Comparison of ENCODE assay signal across 21 cellular contexts in genomic region chr12:56803750-56804149, GRCh38. TPM values are rescaled to one million over a fixed set of nuclear protein-coding genes. Genes with fewer than 3 reads are reported as not detected.
DNase-seq lines count a peak whose midpoint lies in the region; ATAC-seq and TF ChIP-seq lines count a peak whose summit lies in the region.
"Had no signal": no experiment of that assay in that cellular context is flagged by ENCODE, and none has a peak within 500 bp of the region (broad histone marks: within the 10 kb centered on the region; RNA-seq: fewer than 3 reads in every experiment).

No MANE protein-coding gene starts in this region.

- H3K36me3 ChIP-seq in right lobe of liver (no peaks in the 10 kb centered on the region), thoracic aorta (no peaks in the 10 kb centered on the region)
- H3K36me3 ChIP-seq: cardiac muscle cell, Peyer's patch, thyroid gland had no signal

- intact Hi-C loops in right lobe of liver (cut with DNase I), result no loop called here
- intact Hi-C loops in posterior vena cava (cut with DNase I), result no loop called here

- no peak for TF ChIP-seq CTCF in coronary artery (IDR thresholded peaks at IDR 0.05)
- TF ChIP-seq CTCF in right lobe of liver (IDR thresholded peaks at IDR 0.05), result no peak
- no peak for TF ChIP-seq CTCF in thoracic aorta (IDR thresholded peaks at IDR 0.05)

- CTCF ChIA-PET in activated CD4-positive, alpha-beta T cell treated with anti-CD3 and anti-CD28 coated beads, Interleukin-2, amount 10 ng/mL, durations not matched to agents 7 days and 5 days (lab: Charles Lee), result no interaction called here

- no CpG with 5 or more reads among the region's 8 CpGs for WGBS in right lobe of liver (ENCODE audit: insufficient coverage, low coverage, low lambda C conversion rate, missing lambda C conversion rate)

- no peaks in the 10 kb centered on the region for H3K27me3 Mint-ChIP-seq in activated naive CD8-positive, alpha-beta T cell treated with anti-CD3 and anti-CD28 coated beads, Interleukin-2, amount 50 U/mL, for 24 hours
- no peaks in the 10 kb centered on the region for H3K27me3 Mint-ChIP-seq in activated naive CD8-positive, alpha-beta T cell treated with anti-CD3 and anti-CD28 coated beads for 36 hours
- H3K27me3 Mint-ChIP-seq in activated CD4-positive, alpha-beta T cell treated with anti-CD3 and anti-CD28 coated beads, Interleukin-2, amount 10 ng/mL, durations not matched to agents 7 days and 5 days, result no peaks in the 10 kb centered on the region
- H3K27me3 Mint-ChIP-seq: activated naive CD8-positive, alpha-beta T cell treated with anti-CD3 and anti-CD28 coated beads, Interleukin-2, amount 10 ng/mL, durations not matched to agents 7 days and 5 days had no signal

- peaks cover 7% of the 10 kb centered on the region for H3K9me3 Mint-ChIP-seq in activated naive CD8-positive, alpha-beta T cell treated with anti-CD3 and anti-CD28 coated beads, Interleukin-2, amount 50 U/mL, for 24 hours
- H3K9me3 Mint-ChIP-seq in activated naive CD8-positive, alpha-beta T cell treated with anti-CD3 and anti-CD28 coated beads for 36 hours, result peaks cover 5% of the 10 kb centered on the region
- H3K9me3 Mint-ChIP-seq in activated CD4-positive, alpha-beta T cell treated with anti-CD3 and anti-CD28 coated beads, Interleukin-2, amount 10 ng/mL, durations not matched to agents 7 days and 5 days, result peaks cover 5% of the 10 kb centered on the region

- no peak overlapping the region for H3K4me3 Mint-ChIP-seq in activated naive CD8-positive, alpha-beta T cell treated with anti-CD3 and anti-CD28 coated beads, Interleukin-2, amount 50 U/mL, for 24 hours
- H3K4me3 Mint-ChIP-seq in activated naive CD8-positive, alpha-beta T cell treated with anti-CD3 and anti-CD28 coated beads for 36 hours, result no peak overlapping the region
- no peak overlapping the region for H3K4me3 Mint-ChIP-seq in activated CD4-positive, alpha-beta T cell treated with anti-CD3 and anti-CD28 coated beads, Interleukin-2, amount 10 ng/mL, durations not matched to agents 7 days and 5 days
- H3K4me3 Mint-ChIP-seq: activated CD8-positive, alpha-beta T cell treated with anti-CD3 and anti-CD28 coated beads, Interleukin-2, amount 10 ng/mL, durations not matched to agents 7 days and 5 days; activated naive CD8-positive, alpha-beta T cell treated with anti-CD3 and anti-CD28 coated beads, Interleukin-2, amount 10 ng/mL, durations not matched to agents 7 days and 5 days had no signal

- no peaks in the 10 kb centered on the region for H3K4me1 Mint-ChIP-seq in activated naive CD8-positive, alpha-beta T cell treated with anti-CD3 and anti-CD28 coated beads, Interleukin-2, amount 50 U/mL, for 24 hours
- H3K4me1 Mint-ChIP-seq in activated naive CD8-positive, alpha-beta T cell treated with anti-CD3 and anti-CD28 coated beads for 36 hours, result no peaks in the 10 kb centered on the region
- H3K4me1 Mint-ChIP-seq in activated CD4-positive, alpha-beta T cell treated with anti-CD3 and anti-CD28 coated beads, Interleukin-2, amount 10 ng/mL, durations not matched to agents 7 days and 5 days, result no peaks in the 10 kb centered on the region
- H3K4me1 Mint-ChIP-seq: activated naive CD8-positive, alpha-beta T cell treated with anti-CD3 and anti-CD28 coated beads, Interleukin-2, amount 10 ng/mL, durations not matched to agents 7 days and 5 days had no signal

- H3K36me3 Mint-ChIP-seq in activated naive CD8-positive, alpha-beta T cell treated with anti-CD3 and anti-CD28 coated beads, Interleukin-2, amount 50 U/mL, for 24 hours (ENCODE audit: low read depth), result peaks cover under 1% of the 10 kb centered on the region
- H3K36me3 Mint-ChIP-seq in activated naive CD8-positive, alpha-beta T cell treated with anti-CD3 and anti-CD28 coated beads for 36 hours, result peaks cover 3% of the 10 kb centered on the region
- H3K36me3 Mint-ChIP-seq in activated CD4-positive, alpha-beta T cell treated with anti-CD3 and anti-CD28 coated beads, Interleukin-2, amount 10 ng/mL, durations not matched to agents 7 days and 5 days (ENCODE audit: low read depth), result no peaks in the 10 kb centered on the region
- H3K36me3 Mint-ChIP-seq: activated naive CD8-positive, alpha-beta T cell treated with anti-CD3 and anti-CD28 coated beads, Interleukin-2, amount 10 ng/mL, durations not matched to agents 7 days and 5 days had no signal

- no peaks in the 10 kb centered on the region for H3K9me3 ChIP-seq in right lobe of liver
- H3K9me3 ChIP-seq in thoracic aorta, result peaks cover 2% of the 10 kb centered on the region
- H3K9me3 ChIP-seq: thyroid gland had no signal

- H3K27ac Mint-ChIP-seq in activated naive CD8-positive, alpha-beta T cell treated with anti-CD3 and anti-CD28 coated beads, Interleukin-2, amount 50 U/mL, for 24 hours, result no peak overlapping the region
- H3K27ac Mint-ChIP-seq in activated naive CD8-positive, alpha-beta T cell treated with anti-CD3 and anti-CD28 coated beads for 36 hours, result no peak overlapping the region
- no peak overlapping the region for H3K27ac Mint-ChIP-seq in activated CD4-positive, alpha-beta T cell treated with anti-CD3 and anti-CD28 coated beads, Interleukin-2, amount 10 ng/mL, durations not matched to agents 7 days and 5 days
- H3K27ac Mint-ChIP-seq: activated CD8-positive, alpha-beta T cell treated with anti-CD3 and anti-CD28 coated beads, Interleukin-2, amount 10 ng/mL, durations not matched to agents 7 days and 5 days; activated naive CD8-positive, alpha-beta T cell treated with anti-CD3 and anti-CD28 coated beads, Interleukin-2, amount 10 ng/mL, durations not matched to agents 7 days and 5 days had no signal

- H3K27ac ChIP-seq in coronary artery (peak overlapping the region; percentile 10 to 32), right lobe of liver (peak overlapping the region in 2 of 3 donors; percentile 45 to 86), thoracic aorta (peak overlapping the region in 1 of 2 donors; percentile 33)
- H3K27ac ChIP-seq: 22Rv1, C4-2B, cardiac muscle cell, Peyer's patch, thyroid gland, VCaP had no signal

- POLR2A ChIA-PET in activated CD4-positive, alpha-beta T cell treated with anti-CD3 and anti-CD28 coated beads, Interleukin-2, amount 10 ng/mL, durations not matched to agents 7 days and 5 days (lab: Charles Lee), result interaction anchor here (0.7 kb wide), 1 partner anchor 62 kb away, joined by 4 read pairs; no protein-coding TSS in a partner anchor

- peak; percentile 20 for ATAC-seq in activated naive CD8-positive, alpha-beta T cell treated with anti-CD3 and anti-CD28 coated beads, Interleukin-2, amount 50 U/mL, for 24 hours
- ATAC-seq in right lobe of liver, result peak; percentile 73 to 83 (median 78)
- peak; percentile 55 for ATAC-seq in thoracic aorta (ENCODE audit: insufficient number of reproducible peaks, low FRiP score, low read depth)
- no peak for ATAC-seq in GM21515 (IDR thresholded peaks at IDR 0.05; ENCODE audit: unreplicated experiment)
- ATAC-seq: activated CD8-positive, alpha-beta T cell treated with anti-CD3 and anti-CD28 coated beads, Interleukin-2, amount 10 ng/mL, durations not matched to agents 7 days and 5 days had no signal

- peak overlapping the region; percentile 2 for H3K4me3 ChIP-seq in coronary artery
- H3K4me3 ChIP-seq in right lobe of liver, result no peak overlapping the region
- peak overlapping the region; percentile 12 for H3K4me3 ChIP-seq in thoracic aorta
- H3K4me3 ChIP-seq: cardiac muscle cell, Peyer's patch, thyroid gland had no signal

- TF ChIP-seq POLR2A in right lobe of liver (IDR thresholded peaks at IDR 0.05), result peak; percentile 44

- H3K27me3 ChIP-seq in right lobe of liver (no peaks in the 10 kb centered on the region), thoracic aorta (replicated peaks; ENCODE audit: insufficient read depth) (no peaks in the 10 kb centered on the region)
- H3K27me3 ChIP-seq: cardiac muscle cell, Peyer's patch, thyroid gland had no signal

- DNase-seq in activated naive CD8-positive, alpha-beta T cell treated with anti-CD3 and anti-CD28 coated beads, Interleukin-2, amount 50 U/mL, for 24 hours, result no peak
- DNase-seq in activated naive CD8-positive, alpha-beta T cell treated with anti-CD3 and anti-CD28 coated beads for 36 hours, result no peak
- no peak for DNase-seq in coronary artery (ENCODE audit: low spot score)
- DNase-seq in right lobe of liver, result peak; percentile 72 to 75 (median 75)
- peak; percentile 24 for DNase-seq in thoracic aorta (ENCODE audit: low spot score)
- no peak for DNase-seq in activated CD4-positive, alpha-beta T cell treated with anti-CD3 and anti-CD28 coated beads, Interleukin-2, amount 10 ng/mL, durations not matched to agents 7 days and 5 days
- DNase-seq in posterior vena cava (ENCODE audit: low spot score), result no peak
- DNase-seq: activated CD8-positive, alpha-beta T cell treated with anti-CD3 and anti-CD28 coated beads, Interleukin-2, amount 10 ng/mL, durations not matched to agents 7 days and 5 days; activated naive CD8-positive, alpha-beta T cell treated with anti-CD3 and anti-CD28 coated beads, Interleukin-2, amount 10 ng/mL, durations not matched to agents 7 days and 5 days; effector CD8-positive, alpha-beta T cell; kidney glomerular epithelial cell; midbrain; NCI-H1105; NCI-H774; Peyer's patch; thyroid gland had no signal

- H3K4me1 ChIP-seq in right lobe of liver, result peaks cover 0 to 39% (median 19%) of the 10 kb centered on the region in 4 donors
- peaks cover 0 to 18% of the 10 kb centered on the region in 2 donors for H3K4me1 ChIP-seq in thoracic aorta (ENCODE audit: control insufficient read depth in 1 of 2, low read depth in 2 of 2)
- H3K4me1 ChIP-seq: Peyer's patch, thyroid gland had no signal

RNA-seq across cellular contexts. Expression of gene HSD17B6, which starts 40.6 kb away (rescaled TPM):
- total RNA-seq in activated naive CD8-positive, alpha-beta T cell treated with anti-CD3 and anti-CD28 coated beads for 36 hours, result 1 to 10 TPM; 1.7 to 1.9 TPM
- total RNA-seq in right lobe of liver (1,000 to 10,000 TPM in 1 of 6 experiments, 100 to 1,000 TPM in 5; 243 to 1,112 (median 514) TPM), thoracic aorta (1 to 10 TPM in 1 of 2 donors, not detected in 1; 2.0 TPM), posterior vena cava (10 to 100 TPM; 34.2 to 34.8 TPM)
- 1 to 10 TPM; 3.1 to 3.8 TPM for total RNA-seq in activated CD4-positive, alpha-beta T cell treated with anti-CD3 and anti-CD28 coated beads, Interleukin-2, amount 10 ng/mL, durations not matched to agents 7 days and 5 days

RNA-seq across cellular contexts. Expression of gene PRIM1, which starts 51.6 kb away (rescaled TPM):
- 100 to 1,000 TPM in 1 of 2 experiments, 10 to 100 TPM in 1; 95.4 to 100 TPM for total RNA-seq in activated naive CD8-positive, alpha-beta T cell treated with anti-CD3 and anti-CD28 coated beads for 36 hours
- total RNA-seq in right lobe of liver (1 to 10 TPM; 1.3 to 8.5 (median 4.5) TPM), thoracic aorta (1 to 10 TPM; 2.3 to 4.0 TPM), posterior vena cava (1 to 10 TPM; 3.7 to 4.7 TPM)
- 10 to 100 TPM; 48.0 to 52.9 TPM for total RNA-seq in activated CD4-positive, alpha-beta T cell treated with anti-CD3 and anti-CD28 coated beads, Interleukin-2, amount 10 ng/mL, durations not matched to agents 7 days and 5 days

Comparison
In these comparisons a context has a peak if more than half of its experiments do, and no peak if none do; other contexts are left out.
1. DNase-seq: peak in right lobe of liver (3 of 3) and thoracic aorta (single experiment); none in activated naive CD8-positive, alpha-beta T cell treated with anti-CD3 and anti-CD28 coated beads, Interleukin-2, amount 50 U/mL, for 24 hours (single experiment), activated naive CD8-positive, alpha-beta T cell treated with anti-CD3 and anti-CD28 coated beads for 36 hours (single experiment), coronary artery (single experiment), activated CD4-positive, alpha-beta T cell treated with anti-CD3 and anti-CD28 coated beads, Interleukin-2, amount 10 ng/mL, durations not matched to agents 7 days and 5 days (single experiment) and posterior vena cava (single experiment).
2. H3K4me3 ChIP-seq: peak in coronary artery (single experiment) and thoracic aorta (single experiment); none in right lobe of liver (0 of 3).
3. RNA of gene HSD17B6, which starts 40.6 kb away (total RNA-seq): 243 to 1,112 TPM in right lobe of liver and 34.2 to 34.8 TPM in posterior vena cava; 3.1 to 3.8 TPM in activated CD4-positive, alpha-beta T cell treated with anti-CD3 and anti-CD28 coated beads, Interleukin-2, amount 10 ng/mL, durations not matched to agents 7 days and 5 days, 2.0 TPM in thoracic aorta and 1.7 to 1.9 TPM in activated naive CD8-positive, alpha-beta T cell treated with anti-CD3 and anti-CD28 coated beads for 36 hours; every median in the first group is over 4 times any median in the second.
4. RNA of gene PRIM1, which starts 51.6 kb away (total RNA-seq): 95.4 to 100 TPM in activated naive CD8-positive, alpha-beta T cell treated with anti-CD3 and anti-CD28 coated beads for 36 hours and 48.0 to 52.9 TPM in activated CD4-positive, alpha-beta T cell treated with anti-CD3 and anti-CD28 coated beads, Interleukin-2, amount 10 ng/mL, durations not matched to agents 7 days and 5 days; 1.3 to 8.5 TPM in right lobe of liver, 3.7 to 4.7 TPM in posterior vena cava and 2.3 to 4.0 TPM in thoracic aorta; every median in the first group is over 4 times any median in the second.